Comparison of ENCODE assay signal across 1 cellular context in the genomic region with DNA sequence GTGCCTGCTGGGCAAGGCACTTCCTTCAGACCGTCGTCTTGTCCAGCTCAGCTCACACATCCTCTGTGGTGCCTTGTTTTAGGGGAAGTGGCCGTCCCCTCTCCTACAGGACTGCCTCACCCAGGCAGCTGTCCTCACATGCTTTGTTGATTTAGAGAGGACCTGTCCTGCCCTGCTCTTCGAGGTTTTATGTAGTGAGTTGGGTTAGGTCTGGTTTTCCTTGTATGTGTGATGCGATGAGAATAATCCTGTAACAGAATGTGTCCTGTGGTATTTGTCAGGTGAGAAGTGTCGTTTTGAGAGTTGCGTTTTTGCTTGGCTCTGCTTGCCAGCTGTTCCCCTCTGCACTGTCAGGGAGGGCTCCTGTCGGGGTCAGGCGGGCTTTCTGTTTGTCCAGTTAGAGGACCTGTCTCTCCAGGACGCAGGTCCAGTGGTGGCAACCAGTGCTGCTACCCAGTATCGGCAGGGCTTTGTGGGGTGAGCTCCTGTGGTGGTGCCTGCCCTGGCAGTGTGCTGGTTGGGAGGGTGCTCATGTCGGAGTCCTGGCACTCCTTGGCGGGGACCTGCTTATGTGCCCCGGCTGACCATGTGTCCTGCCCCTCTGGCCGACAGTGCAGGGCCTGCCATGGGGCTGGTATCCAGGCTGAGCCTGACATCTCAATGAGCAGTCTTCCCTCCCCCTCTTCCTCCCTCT.
TF ChIP-seq lines count a peak whose summit lies in the region.

No MANE protein-coding gene starts in this region.

TF ChIP-seq in GM23338, 12 proteins besides CTCF, POLR2A, EP300 and RAD21 (continued from another document):
- TF ChIP-seq, protein P1, sequence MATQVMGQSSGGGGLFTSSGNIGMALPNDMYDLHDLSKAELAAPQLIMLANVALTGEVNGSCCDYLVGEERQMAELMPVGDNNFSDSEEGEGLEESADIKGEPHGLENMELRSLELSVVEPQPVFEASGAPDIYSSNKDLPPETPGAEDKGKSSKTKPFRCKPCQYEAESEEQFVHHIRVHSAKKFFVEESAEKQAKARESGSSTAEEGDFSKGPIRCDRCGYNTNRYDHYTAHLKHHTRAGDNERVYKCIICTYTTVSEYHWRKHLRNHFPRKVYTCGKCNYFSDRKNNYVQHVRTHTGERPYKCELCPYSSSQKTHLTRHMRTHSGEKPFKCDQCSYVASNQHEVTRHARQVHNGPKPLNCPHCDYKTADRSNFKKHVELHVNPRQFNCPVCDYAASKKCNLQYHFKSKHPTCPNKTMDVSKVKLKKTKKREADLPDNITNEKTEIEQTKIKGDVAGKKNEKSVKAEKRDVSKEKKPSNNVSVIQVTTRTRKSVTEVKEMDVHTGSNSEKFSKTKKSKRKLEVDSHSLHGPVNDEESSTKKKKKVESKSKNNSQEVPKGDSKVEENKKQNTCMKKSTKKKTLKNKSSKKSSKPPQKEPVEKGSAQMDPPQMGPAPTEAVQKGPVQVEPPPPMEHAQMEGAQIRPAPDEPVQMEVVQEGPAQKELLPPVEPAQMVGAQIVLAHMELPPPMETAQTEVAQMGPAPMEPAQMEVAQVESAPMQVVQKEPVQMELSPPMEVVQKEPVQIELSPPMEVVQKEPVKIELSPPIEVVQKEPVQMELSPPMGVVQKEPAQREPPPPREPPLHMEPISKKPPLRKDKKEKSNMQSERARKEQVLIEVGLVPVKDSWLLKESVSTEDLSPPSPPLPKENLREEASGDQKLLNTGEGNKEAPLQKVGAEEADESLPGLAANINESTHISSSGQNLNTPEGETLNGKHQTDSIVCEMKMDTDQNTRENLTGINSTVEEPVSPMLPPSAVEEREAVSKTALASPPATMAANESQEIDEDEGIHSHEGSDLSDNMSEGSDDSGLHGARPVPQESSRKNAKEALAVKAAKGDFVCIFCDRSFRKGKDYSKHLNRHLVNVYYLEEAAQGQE (IDR thresholded peaks at IDR 0.05; ENCODE audit: unreplicated experiment): no peak
- TF ChIP-seq STAT1 (IDR thresholded peaks at IDR 0.05; ENCODE audit: unreplicated experiment): no peak
- TF ChIP-seq, protein P2, sequence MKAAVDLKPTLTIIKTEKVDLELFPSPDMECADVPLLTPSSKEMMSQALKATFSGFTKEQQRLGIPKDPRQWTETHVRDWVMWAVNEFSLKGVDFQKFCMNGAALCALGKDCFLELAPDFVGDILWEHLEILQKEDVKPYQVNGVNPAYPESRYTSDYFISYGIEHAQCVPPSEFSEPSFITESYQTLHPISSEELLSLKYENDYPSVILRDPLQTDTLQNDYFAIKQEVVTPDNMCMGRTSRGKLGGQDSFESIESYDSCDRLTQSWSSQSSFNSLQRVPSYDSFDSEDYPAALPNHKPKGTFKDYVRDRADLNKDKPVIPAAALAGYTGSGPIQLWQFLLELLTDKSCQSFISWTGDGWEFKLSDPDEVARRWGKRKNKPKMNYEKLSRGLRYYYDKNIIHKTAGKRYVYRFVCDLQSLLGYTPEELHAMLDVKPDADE (IDR thresholded peaks at IDR 0.05): no peak
- no peak for TF ChIP-seq EZH2phosphoT487 (IDR thresholded peaks at IDR 0.05; ENCODE audit: unreplicated experiment)
- TF ChIP-seq ZNF331 (CRISPR knock-in tag; IDR thresholded peaks at IDR 0.05; ENCODE audit: low read depth): no peak
- no peak for TF ChIP-seq CREB1 (CRISPR knock-in tag; IDR thresholded peaks at IDR 0.05; ENCODE audit: low read depth)
- no peak for TF ChIP-seq EZH2 (IDR thresholded peaks at IDR 0.05; ENCODE audit: low read depth, unreplicated experiment)
- no peak for TF ChIP-seq JUNB (IDR thresholded peaks at IDR 0.05; ENCODE audit: unreplicated experiment)
- TF ChIP-seq, protein P3, sequence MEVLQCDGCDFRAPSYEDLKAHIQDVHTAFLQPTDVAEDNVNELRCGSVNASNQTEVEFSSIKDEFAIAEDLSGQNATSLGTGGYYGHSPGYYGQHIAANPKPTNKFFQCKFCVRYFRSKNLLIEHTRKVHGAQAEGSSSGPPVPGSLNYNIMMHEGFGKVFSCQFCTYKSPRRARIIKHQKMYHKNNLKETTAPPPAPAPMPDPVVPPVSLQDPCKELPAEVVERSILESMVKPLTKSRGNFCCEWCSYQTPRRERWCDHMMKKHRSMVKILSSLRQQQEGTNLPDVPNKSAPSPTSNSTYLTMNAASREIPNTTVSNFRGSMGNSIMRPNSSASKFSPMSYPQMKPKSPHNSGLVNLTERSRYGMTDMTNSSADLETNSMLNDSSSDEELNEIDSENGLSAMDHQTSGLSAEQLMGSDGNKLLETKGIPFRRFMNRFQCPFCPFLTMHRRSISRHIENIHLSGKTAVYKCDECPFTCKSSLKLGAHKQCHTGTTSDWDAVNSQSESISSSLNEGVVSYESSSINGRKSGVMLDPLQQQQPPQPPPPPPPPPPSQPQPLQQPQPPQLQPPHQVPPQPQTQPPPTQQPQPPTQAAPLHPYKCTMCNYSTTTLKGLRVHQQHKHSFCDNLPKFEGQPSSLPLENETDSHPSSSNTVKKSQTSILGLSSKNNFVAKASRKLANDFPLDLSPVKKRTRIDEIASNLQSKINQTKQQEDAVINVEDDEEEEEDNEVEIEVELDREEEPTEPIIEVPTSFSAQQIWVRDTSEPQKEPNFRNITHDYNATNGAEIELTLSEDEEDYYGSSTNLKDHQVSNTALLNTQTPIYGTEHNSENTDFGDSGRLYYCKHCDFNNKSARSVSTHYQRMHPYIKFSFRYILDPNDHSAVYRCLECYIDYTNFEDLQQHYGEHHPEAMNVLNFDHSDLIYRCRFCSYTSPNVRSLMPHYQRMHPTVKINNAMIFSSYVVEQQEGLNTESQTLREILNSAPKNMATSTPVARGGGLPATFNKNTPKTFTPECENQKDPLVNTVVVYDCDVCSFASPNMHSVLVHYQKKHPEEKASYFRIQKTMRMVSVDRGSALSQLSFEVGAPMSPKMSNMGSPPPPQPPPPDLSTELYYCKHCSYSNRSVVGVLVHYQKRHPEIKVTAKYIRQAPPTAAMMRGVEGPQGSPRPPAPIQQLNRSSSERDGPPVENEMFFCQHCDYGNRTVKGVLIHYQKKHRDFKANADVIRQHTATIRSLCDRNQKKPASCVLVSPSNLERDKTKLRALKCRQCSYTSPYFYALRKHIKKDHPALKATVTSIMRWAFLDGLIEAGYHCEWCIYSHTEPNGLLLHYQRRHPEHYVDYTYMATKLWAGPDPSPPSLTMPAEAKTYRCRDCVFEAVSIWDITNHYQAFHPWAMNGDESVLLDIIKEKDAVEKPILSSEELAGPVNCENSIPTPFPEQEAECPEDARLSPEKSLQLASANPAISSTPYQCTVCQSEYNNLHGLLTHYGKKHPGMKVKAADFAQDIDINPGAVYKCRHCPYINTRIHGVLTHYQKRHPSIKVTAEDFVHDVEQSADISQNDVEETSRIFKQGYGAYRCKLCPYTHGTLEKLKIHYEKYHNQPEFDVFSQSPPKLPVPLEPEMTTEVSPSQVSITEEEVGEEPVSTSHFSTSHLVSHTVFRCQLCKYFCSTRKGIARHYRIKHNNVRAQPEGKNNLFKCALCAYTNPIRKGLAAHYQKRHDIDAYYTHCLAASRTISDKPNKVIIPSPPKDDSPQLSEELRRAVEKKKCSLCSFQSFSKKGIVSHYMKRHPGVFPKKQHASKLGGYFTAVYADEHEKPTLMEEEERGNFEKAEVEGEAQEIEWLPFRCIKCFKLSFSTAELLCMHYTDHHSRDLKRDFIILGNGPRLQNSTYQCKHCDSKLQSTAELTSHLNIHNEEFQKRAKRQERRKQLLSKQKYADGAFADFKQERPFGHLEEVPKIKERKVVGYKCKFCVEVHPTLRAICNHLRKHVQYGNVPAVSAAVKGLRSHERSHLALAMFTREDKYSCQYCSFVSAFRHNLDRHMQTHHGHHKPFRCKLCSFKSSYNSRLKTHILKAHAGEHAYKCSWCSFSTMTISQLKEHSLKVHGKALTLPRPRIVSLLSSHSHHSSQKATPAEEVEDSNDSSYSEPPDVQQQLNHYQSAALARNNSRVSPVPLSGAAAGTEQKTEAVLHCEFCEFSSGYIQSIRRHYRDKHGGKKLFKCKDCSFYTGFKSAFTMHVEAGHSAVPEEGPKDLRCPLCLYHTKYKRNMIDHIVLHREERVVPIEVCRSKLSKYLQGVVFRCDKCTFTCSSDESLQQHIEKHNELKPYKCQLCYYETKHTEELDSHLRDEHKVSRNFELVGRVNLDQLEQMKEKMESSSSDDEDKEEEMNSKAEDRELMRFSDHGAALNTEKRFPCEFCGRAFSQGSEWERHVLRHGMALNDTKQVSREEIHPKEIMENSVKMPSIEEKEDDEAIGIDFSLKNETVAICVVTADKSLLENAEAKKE (CRISPR knock-in tag; IDR thresholded peaks at IDR 0.05): no peak
